ENCODE assay signal across 10 cellular contexts in genomic region chr21:43911935-43912487, GRCh38.
"Had no signal": no experiment of that assay in that cellular context is flagged by ENCODE, and none has a peak within 500 bp of the region (broad histone marks: within the 10 kb centered on the region; RNA-seq: fewer than 3 reads in every experiment).

No MANE protein-coding gene starts in this region.

- H3K4me3 Mint-ChIP-seq: activated CD4-positive, alpha-beta memory T cell treated with anti-CD3 and anti-CD28 coated beads for 36 hours; activated naive CD8-positive, alpha-beta T cell; activated T-cell treated with anti-CD3 and anti-CD28 coated beads, Interleukin-2, amount 50 U/mL, for 4 hours; endodermal cell had no signal

- DNase-seq: activated CD4-positive, alpha-beta memory T cell treated with anti-CD3 and anti-CD28 coated beads for 36 hours; activated CD4-positive, alpha-beta T cell treated with anti-CD3 and anti-CD28 coated beads for 1 hour; activated gamma-delta T cell; activated T-cell treated with anti-CD3 and anti-CD28 coated beads, Interleukin-2, amount 50 U/mL, for 4 hours; endodermal cell; left colon; mesendoderm; stimulated activated CD4-positive, alpha-beta T cell treated with anti-CD3 and anti-CD28 coated beads, Interleukin-15, amount 100 ng/mL, for 24 hours; T-helper 9 cell had no signal

- ATAC-seq: activated T-cell treated with anti-CD3 and anti-CD28 coated beads, Interleukin-2, amount 50 U/mL, for 4 hours; left colon had no signal

- H3K9me3 Mint-ChIP-seq: endodermal cell had no signal

- H3K27ac Mint-ChIP-seq: activated CD4-positive, alpha-beta memory T cell treated with anti-CD3 and anti-CD28 coated beads for 36 hours; activated naive CD8-positive, alpha-beta T cell had no signal

- H3K27me3 Mint-ChIP-seq: activated CD4-positive, alpha-beta memory T cell treated with anti-CD3 and anti-CD28 coated beads for 36 hours; activated naive CD8-positive, alpha-beta T cell had no signal
